In the genomic region with DNA sequence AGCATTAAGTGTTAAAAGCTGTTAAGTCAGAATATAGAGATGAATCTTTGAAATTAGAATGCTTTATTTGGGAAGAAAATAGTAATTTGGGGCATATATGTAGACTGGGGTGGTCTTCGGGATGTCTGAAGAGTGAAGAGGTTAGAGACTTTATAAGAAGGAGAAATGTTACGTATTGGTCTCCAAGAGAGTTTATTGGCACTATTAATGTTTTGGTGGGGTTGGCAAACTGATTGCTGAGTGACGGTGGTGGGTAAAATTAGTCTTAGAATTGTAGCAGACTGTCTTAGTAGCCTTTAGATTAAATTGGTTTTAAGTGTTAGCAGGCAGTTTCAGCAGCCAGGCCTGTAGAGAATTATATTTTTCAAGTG, we compare ENCODE assay signal across 1 cellular context.
TF ChIP-seq lines count a peak whose summit lies in the region.

No MANE protein-coding gene starts in this region.

TF ChIP-seq in HEK293T, 16 proteins besides CTCF, POLR2A, EP300 and RAD21 (continued from another document):
- TF ChIP-seq, protein P1, sequence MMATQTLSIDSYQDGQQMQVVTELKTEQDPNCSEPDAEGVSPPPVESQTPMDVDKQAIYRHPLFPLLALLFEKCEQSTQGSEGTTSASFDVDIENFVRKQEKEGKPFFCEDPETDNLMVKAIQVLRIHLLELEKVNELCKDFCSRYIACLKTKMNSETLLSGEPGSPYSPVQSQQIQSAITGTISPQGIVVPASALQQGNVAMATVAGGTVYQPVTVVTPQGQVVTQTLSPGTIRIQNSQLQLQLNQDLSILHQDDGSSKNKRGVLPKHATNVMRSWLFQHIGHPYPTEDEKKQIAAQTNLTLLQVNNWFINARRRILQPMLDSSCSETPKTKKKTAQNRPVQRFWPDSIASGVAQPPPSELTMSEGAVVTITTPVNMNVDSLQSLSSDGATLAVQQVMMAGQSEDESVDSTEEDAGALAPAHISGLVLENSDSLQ (IDR thresholded peaks at IDR 0.05), result no peak
- TF ChIP-seq L3MBTL2 (conservative IDR thresholded peaks at IDR 0.05) (no peak), BHLHE40 (IDR thresholded peaks at IDR 0.05; ENCODE audit: borderline replicate concordance) (no peak)
